ENCODE assay signal across 8 cellular contexts in genomic region chr2:16900405-16901025, GRCh38.
DNase-seq lines count a peak whose midpoint lies in the region; ATAC-seq and TF ChIP-seq lines count a peak whose summit lies in the region.

No MANE protein-coding gene starts in this region.

- no peak overlapping the region for H3K4me3 Mint-ChIP-seq in activated naive CD8-positive, alpha-beta T cell treated with anti-CD3 and anti-CD28 coated beads for 36 hours
- H3K4me3 Mint-ChIP-seq in activated naive CD8-positive, alpha-beta T cell treated with anti-CD3 and anti-CD28 coated beads, Interleukin-2, amount 50 U/mL, for 24 hours, result no peak overlapping the region

- H3K4me3 ChIP-seq in epithelial cell of esophagus (ENCODE audit: low read length), result no peak overlapping the region

- DNase-seq in activated naive CD8-positive, alpha-beta T cell treated with anti-CD3 and anti-CD28 coated beads for 36 hours, result peak; percentile 4
- no peak for DNase-seq in activated naive CD8-positive, alpha-beta T cell treated with anti-CD3 and anti-CD28 coated beads, Interleukin-2, amount 50 U/mL, for 24 hours
- peak; percentile 8 for DNase-seq in NCI-H1694 treated with DMSO at 0.1 percent for 48 hours (lab: John Stamatoyannopoulos, UW)
- DNase-seq in epithelial cell of esophagus (ENCODE audit: low read depth), result peak; percentile 73
- no peak for DNase-seq in 8988T
- no peak for DNase-seq in NCI-H345 treated with DMSO at 0.1 percent for 48 hours (lab: John Stamatoyannopoulos, UW; ENCODE audit: unreplicated experiment)
- no peak for DNase-seq in inferior parietal cortex (ENCODE audit: extremely low spot score)

- peak; percentile 94 for TF ChIP-seq CTCF in epithelial cell of esophagus (IDR thresholded peaks at IDR 0.05; ENCODE audit: insufficient read depth, low read depth, low read length, missing control alignments)

- H3K4me1 Mint-ChIP-seq in activated naive CD8-positive, alpha-beta T cell treated with anti-CD3 and anti-CD28 coated beads for 36 hours, result no peaks in the 10 kb centered on the region
- H3K4me1 Mint-ChIP-seq in activated naive CD8-positive, alpha-beta T cell treated with anti-CD3 and anti-CD28 coated beads, Interleukin-2, amount 50 U/mL, for 24 hours, result no peaks in the 10 kb centered on the region

- no peaks in the 10 kb centered on the region for H3K36me3 Mint-ChIP-seq in activated naive CD8-positive, alpha-beta T cell treated with anti-CD3 and anti-CD28 coated beads for 36 hours
- H3K36me3 Mint-ChIP-seq in activated naive CD8-positive, alpha-beta T cell treated with anti-CD3 and anti-CD28 coated beads, Interleukin-2, amount 50 U/mL, for 24 hours (ENCODE audit: low read depth), result no peaks in the 10 kb centered on the region

- ATAC-seq in activated naive CD8-positive, alpha-beta T cell treated with anti-CD3 and anti-CD28 coated beads, Interleukin-2, amount 50 U/mL, for 24 hours, result no peak
- ATAC-seq in HG02852 (IDR thresholded peaks at IDR 0.05; ENCODE audit: unreplicated experiment), result peak; percentile 67

- H3K9me3 Mint-ChIP-seq in activated naive CD8-positive, alpha-beta T cell treated with anti-CD3 and anti-CD28 coated beads for 36 hours, result no peaks in the 10 kb centered on the region
- H3K9me3 Mint-ChIP-seq in activated naive CD8-positive, alpha-beta T cell treated with anti-CD3 and anti-CD28 coated beads, Interleukin-2, amount 50 U/mL, for 24 hours, result no peaks in the 10 kb centered on the region

- peaks cover 5% of the 10 kb centered on the region for H3K27me3 Mint-ChIP-seq in activated naive CD8-positive, alpha-beta T cell treated with anti-CD3 and anti-CD28 coated beads for 36 hours
- no peaks in the 10 kb centered on the region for H3K27me3 Mint-ChIP-seq in activated naive CD8-positive, alpha-beta T cell treated with anti-CD3 and anti-CD28 coated beads, Interleukin-2, amount 50 U/mL, for 24 hours

- H3K27ac Mint-ChIP-seq in activated naive CD8-positive, alpha-beta T cell treated with anti-CD3 and anti-CD28 coated beads for 36 hours, result no peak overlapping the region
- no peak overlapping the region for H3K27ac Mint-ChIP-seq in activated naive CD8-positive, alpha-beta T cell treated with anti-CD3 and anti-CD28 coated beads, Interleukin-2, amount 50 U/mL, for 24 hours

Comparison
In these comparisons a context has a peak if more than half of its experiments do, and no peak if none do; other contexts are left out.
1. DNase-seq: peak in activated naive CD8-positive, alpha-beta T cell treated with anti-CD3 and anti-CD28 coated beads for 36 hours (single experiment), NCI-H1694 treated with DMSO at 0.1 percent for 48 hours (single experiment) and epithelial cell of esophagus (single experiment); none in activated naive CD8-positive, alpha-beta T cell treated with anti-CD3 and anti-CD28 coated beads, Interleukin-2, amount 50 U/mL, for 24 hours (single experiment), 8988T (single experiment), NCI-H345 treated with DMSO at 0.1 percent for 48 hours (single experiment) and inferior parietal cortex (single experiment).